1 cellular context compared by ENCODE assay signal in genomic region chr12:27693403-27693802, GRCh38.
TF ChIP-seq lines count a peak whose summit lies in the region.

No MANE protein-coding gene starts in this region.

TF ChIP-seq in HepG2, 621 proteins besides CTCF, POLR2A, EP300 and RAD21:
- TF ChIP-seq THAP9 (CRISPR knock-in tag; IDR thresholded peaks at IDR 0.05; ENCODE audit: borderline replicate concordance): no peak
- no peak for TF ChIP-seq IKZF4 (CRISPR knock-in tag; IDR thresholded peaks at IDR 0.05; ENCODE audit: borderline replicate concordance, low read depth, not compliant biosample characterization)
- peak; percentile 67 to 72; a peak in 3 of 4 replicates for TF ChIP-seq MAFK (conservative IDR thresholded peaks at IDR 0.05 in 1 of 2, IDR thresholded peaks at IDR 0.05 in 1 of 2; ENCODE audit: low read length in 2 of 2)
- no peak for TF ChIP-seq THAP8 (CRISPR knock-in tag; IDR thresholded peaks at IDR 0.05; ENCODE audit: borderline replicate concordance)
- peak; percentile 39; the same call in 1 of the 2 replicates for TF ChIP-seq MAFF (IDR thresholded peaks at IDR 0.05; ENCODE audit: low read depth, low read length)
- no peak for TF ChIP-seq NPAS2 (CRISPR knock-in tag; IDR thresholded peaks at IDR 0.05; ENCODE audit: borderline replicate concordance)
- no peak for TF ChIP-seq HOXA5 (CRISPR knock-in tag; IDR thresholded peaks at IDR 0.05)
- TF ChIP-seq ZSCAN9 (CRISPR knock-in tag; IDR thresholded peaks at IDR 0.05; ENCODE audit: borderline replicate concordance): no peak
